Comparison of ENCODE assay signal across 7 cellular contexts in genomic region chr1:150560986-150561829, GRCh38. TPM values are rescaled to one million over a fixed set of nuclear protein-coding genes. Genes with fewer than 3 reads are reported as not detected.
DNase-seq lines count a peak whose midpoint lies in the region; FAIRE-seq and TF ChIP-seq lines count a peak whose summit lies in the region.

No MANE protein-coding gene starts in this region.

- H3K27me3 ChIP-seq in HL-60 (ENCODE audit: insufficient read depth, poor library complexity, severe bottlenecking): no peaks in the 10 kb centered on the region

- H3K27ac ChIP-seq in HL-60 (replicated peaks): peak overlapping the region; percentile 49

- H3K4me3 ChIP-seq in HL-60 (replicated peaks; ENCODE audit: insufficient read depth, low read length): peak overlapping the region; percentile 58

- peak overlapping the region; percentile 80 for H3K4me3 Mint-ChIP-seq in mesothelial cell of epicardium

- peak; percentile 92 for FAIRE-seq in endometrium (lab: Jason Lieb, UNC)

- H3K27me3 Mint-ChIP-seq in mesothelial cell of epicardium (ENCODE audit: low read depth): no peaks in the 10 kb centered on the region

- H3K36me3 Mint-ChIP-seq in mesothelial cell of epicardium: no peaks in the 10 kb centered on the region

- no peaks in the 10 kb centered on the region for H3K9me3 Mint-ChIP-seq in mesothelial cell of epicardium

- peak overlapping the region; percentile 100 for H3K27ac Mint-ChIP-seq in mesothelial cell of epicardium

- TF ChIP-seq CTCF in GM13976 (IDR thresholded peaks at IDR 0.05; ENCODE audit: borderline replicate concordance, control extremely low read depth, extremely low read depth, insufficient read depth, missing control alignments): peak; percentile 99
- peak; percentile 80 for TF ChIP-seq CTCF in HL-60 (IDR thresholded peaks at IDR 0.05; ENCODE audit: insufficient read depth, low read length)
- peak; percentile 64 for TF ChIP-seq CTCF in mesothelial cell of epicardium (IDR thresholded peaks at IDR 0.05; ENCODE audit: unreplicated experiment)

- DNase-seq in GM13976 (ENCODE audit: low spot score): peak; percentile 87
- peak; percentile 86 to 93 for DNase-seq in HL-60 (ENCODE audit: low read depth in 1 of 2, low spot score in 1 of 2)
- DNase-seq in NOMO-1 treated with DMSO at 0.1 percent for 48 hours (lab: John Stamatoyannopoulos, UW; ENCODE audit: unreplicated experiment): peak; percentile 76
- peak; percentile 91 for DNase-seq in activated CD8-positive, alpha-beta memory T cell treated with anti-CD3 and anti-CD28 coated beads, Interleukin-2, amount 50 U/mL, for 48 hours
- DNase-seq in mesothelial cell of epicardium (ENCODE audit: low spot score in 2 of 2, unreplicated experiment in 2 of 2): peak; percentile 79 to 92
- peak; percentile 47 for DNase-seq in stimulated activated CD8-positive, alpha-beta memory T cell treated with anti-CD3 and anti-CD28 coated beads, Interleukin-15, amount 100 ng/mL, for 24 hours (ENCODE audit: low read depth)

- peaks cover 49% of the 10 kb centered on the region for H3K4me1 Mint-ChIP-seq in mesothelial cell of epicardium

- in situ Hi-C loops in GM13976 (cut with MboI; ENCODE audit: low sequenced_read_pairs, unreplicated experiment): loop anchor here (10.0 kb wide), 1 partner anchor 54 kb away; no protein-coding TSS in a partner anchor

RNA-seq across cellular contexts. Expression of gene ADAMTSL4, which starts 12.0 kb away (rescaled TPM):
- total RNA-seq in mesothelial cell of epicardium: 16.1 to 18.0 TPM (median 16.6 TPM) in 3 replicates

RNA-seq across cellular contexts. Expression of gene MCL1, which starts 18.2 kb away (rescaled TPM):
- 257 to 268 TPM (median 262 TPM) in 3 replicates for total RNA-seq in mesothelial cell of epicardium

RNA-seq across cellular contexts. Expression of gene FALEC, which starts 45.7 kb away (rescaled TPM):
- 1.2 to 1.9 TPM (median 1.7 TPM) in 3 replicates for total RNA-seq in mesothelial cell of epicardium

RNA-seq across cellular contexts. Expression of gene ECM1, which starts 53.3 kb away (rescaled TPM):
- 4.9 to 5.0 TPM (median 4.9 TPM) in 3 replicates for total RNA-seq in mesothelial cell of epicardium

Comparison
In these comparisons a context has a peak if more than half of its experiments do, and no peak if none do; other contexts are left out.
1. Peak in every context shown above with its lines: DNase-seq, H3K4me3 ChIP-seq and H3K27ac ChIP-seq.